13 cellular contexts compared by ENCODE assay signal in genomic region chr3:19645093-19645492, GRCh38.
DNase-seq lines count a peak whose midpoint lies in the region; ATAC-seq, FAIRE-seq and TF ChIP-seq lines count a peak whose summit lies in the region.
"Had no signal": no experiment of that assay in that cellular context is flagged by ENCODE, and none has a peak within 500 bp of the region (broad histone marks: within the 10 kb centered on the region; RNA-seq: fewer than 3 reads in every experiment).

No MANE protein-coding gene starts in this region.

- H3K4me1 Mint-ChIP-seq in astrocyte (ENCODE audit: low read depth, unreplicated experiment) (peaks cover 13% of the 10 kb centered on the region), mesothelial cell of epicardium (no peaks in the 10 kb centered on the region)

- no peak overlapping the region for H3K9ac ChIP-seq in astrocyte (ENCODE audit: low read length)

- 58 to 73% (median 72%) methylated on average over 2 of the region's 2 CpGs for WGBS in ovary, 3 donors

- H3K27ac Mint-ChIP-seq in astrocyte (ENCODE audit: unreplicated experiment), result no peak overlapping the region
- H3K27ac Mint-ChIP-seq in mesothelial cell of epicardium, result no peak overlapping the region
- H3K27ac Mint-ChIP-seq: CD8-positive, alpha-beta T cell had no signal

- no peak overlapping the region for H2AFZ ChIP-seq in astrocyte (ENCODE audit: low read depth, low read length)

- H4K20me1 ChIP-seq in astrocyte (ENCODE audit: insufficient read depth, low read length), result no peaks in the 10 kb centered on the region

- H3K4me1 ChIP-seq in astrocyte (ENCODE audit: insufficient read depth, low read length) (no peaks in the 10 kb centered on the region), ovary (ENCODE audit: insufficient read depth) (no peaks in the 10 kb centered on the region)

- H3K4me3 ChIP-seq in astrocyte (ENCODE audit: insufficient read depth, low read depth, low read length) (no peak overlapping the region), ovary (no peak overlapping the region)
- H3K4me3 ChIP-seq: skin epidermis had no signal

- H3K4me3 Mint-ChIP-seq in astrocyte (ENCODE audit: unreplicated experiment) (no peak overlapping the region), mesothelial cell of epicardium (no peak overlapping the region)
- H3K4me3 Mint-ChIP-seq: CD8-positive, alpha-beta T cell had no signal

- POLR2A ChIA-PET in GM10248 (lab: Yijun Ruan, JAX), result no interaction called here

- FAIRE-seq in astrocyte (lab: Jason Lieb, UNC), result no peak

- ATAC-seq in GM19023 (IDR thresholded peaks at IDR 0.05; ENCODE audit: unreplicated experiment) (peak; percentile 55), HG03139 (IDR thresholded peaks at IDR 0.05; ENCODE audit: unreplicated experiment) (peak; percentile 58)
- ATAC-seq: CD8-positive, alpha-beta T cell had no signal

- no peaks in the 10 kb centered on the region for H3K36me3 ChIP-seq in astrocyte (ENCODE audit: insufficient read depth, low read length)
- H3K36me3 ChIP-seq in ovary, result no peaks in the 10 kb centered on the region

- peaks cover 3% of the 10 kb centered on the region for H3K9me3 Mint-ChIP-seq in astrocyte (ENCODE audit: unreplicated experiment)
- H3K9me3 Mint-ChIP-seq in mesothelial cell of epicardium, result peaks cover 8% of the 10 kb centered on the region
- H3K9me3 Mint-ChIP-seq: CD8-positive, alpha-beta T cell had no signal

- H3K4me2 ChIP-seq in astrocyte (ENCODE audit: low read length), result no peak overlapping the region

- H3K79me2 ChIP-seq in astrocyte (ENCODE audit: insufficient read depth, low read length), result no peaks in the 10 kb centered on the region

- no peaks in the 10 kb centered on the region for H3K36me3 Mint-ChIP-seq in astrocyte (ENCODE audit: low read depth, unreplicated experiment)
- H3K36me3 Mint-ChIP-seq in mesothelial cell of epicardium, result no peaks in the 10 kb centered on the region
- H3K36me3 Mint-ChIP-seq: CD8-positive, alpha-beta T cell had no signal

- H3K27ac ChIP-seq in astrocyte (ENCODE audit: low read depth, low read length), result no peak overlapping the region
- H3K27ac ChIP-seq in ovary, result no peak overlapping the region
- H3K27ac ChIP-seq: skin epidermis had no signal

- DNase-seq in GM10248 (ENCODE audit: extremely low spot score) (peak; percentile 22), astrocyte (ENCODE audit: low read depth) (peak; percentile 5), mesothelial cell of epicardium (ENCODE audit: low spot score in 2 of 2, unreplicated experiment in 2 of 2) (no peak), SIG-M5 (lab: John Stamatoyannopoulos, UW) (no peak), ovary (no peak)
- no peak for DNase-seq in stimulated activated CD8-positive, alpha-beta memory T cell treated with anti-CD3 and anti-CD28 coated beads, Interleukin-4, amount 100 ng/mL, for 48 hours
- DNase-seq: activated CD8-positive, alpha-beta memory T cell treated with anti-CD3 and anti-CD28 coated beads, Interleukin-2, amount 50 U/mL, for 48 hours; anterior cingulate cortex; CD8-positive, alpha-beta T cell had no signal

- intact Hi-C loops in ovary (cut with DNase I), result no loop called here

- H3K27me3 Mint-ChIP-seq in astrocyte (ENCODE audit: low read depth, unreplicated experiment) (no peaks in the 10 kb centered on the region), mesothelial cell of epicardium (ENCODE audit: low read depth) (no peaks in the 10 kb centered on the region)
- H3K27me3 Mint-ChIP-seq: naive B cell had no signal

- H3K9me3 ChIP-seq in astrocyte (ENCODE audit: insufficient read depth, low read depth, low read length) (no peaks in the 10 kb centered on the region), ovary (no peaks in the 10 kb centered on the region)

- no peak for TF ChIP-seq POLR2A in ovary (IDR thresholded peaks at IDR 0.05)

- no peak for TF ChIP-seq EP300 in ovary (IDR thresholded peaks at IDR 0.05)

- no peaks in the 10 kb centered on the region for H3K27me3 ChIP-seq in astrocyte (ENCODE audit: insufficient read depth, low read length)
- no peaks in the 10 kb centered on the region for H3K27me3 ChIP-seq in ovary

- TF ChIP-seq CTCF in GM10248 (IDR thresholded peaks at IDR 0.05; ENCODE audit: control extremely low read depth, extremely low read depth, low read depth, missing control alignments) (no peak), astrocyte (IDR thresholded peaks at IDR 0.05; ENCODE audit: insufficient read depth, low read depth, low read length) (no peak), mesothelial cell of epicardium (IDR thresholded peaks at IDR 0.05; ENCODE audit: unreplicated experiment) (no peak), ovary (IDR thresholded peaks at IDR 0.05) (no peak)

- CTCF ChIA-PET in GM10248 (lab: Yijun Ruan, JAX), result interaction anchor here (1.2 to 1.8 kb wide), 3 partner anchors 12 to 296 kb away, joined by 3 to 4 read pairs (median 3); no protein-coding TSS in a partner anchor

Comparison
In these comparisons a context has a peak if more than half of its experiments do, and no peak if none do; other contexts are left out.
1. DNase-seq: peak in GM10248 (single experiment) and astrocyte (single experiment); none in mesothelial cell of epicardium (0 of 2), stimulated activated CD8-positive, alpha-beta memory T cell treated with anti-CD3 and anti-CD28 coated beads, Interleukin-4, amount 100 ng/mL, for 48 hours (single experiment), SIG-M5 (single experiment) and ovary (0 of 5).